In the genomic region with DNA sequence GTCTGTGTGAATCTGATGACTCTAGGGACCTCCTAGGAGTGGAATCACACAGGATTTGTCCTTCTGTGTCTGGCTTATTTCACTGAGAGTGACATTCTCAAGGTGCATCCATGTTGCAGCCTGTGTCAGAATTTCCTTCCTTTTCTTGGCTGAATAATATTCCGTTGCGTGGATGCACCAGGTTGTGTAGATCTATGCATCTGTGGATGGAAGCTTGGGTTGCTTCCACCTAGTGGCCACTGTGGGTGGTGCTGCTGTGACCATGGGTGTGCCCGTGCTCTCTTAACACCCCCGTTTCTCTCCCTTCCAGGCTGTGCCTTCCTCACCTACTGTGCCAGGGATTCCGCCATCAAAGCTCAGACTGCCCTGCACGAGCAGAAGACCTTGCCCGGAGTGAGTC, we compare ENCODE assay signal across 8 cellular contexts. TPM values are rescaled to one million over a fixed set of nuclear protein-coding genes. Genes with fewer than 3 reads are reported as not detected.
A peak's percentile ranks its signal among the peaks of the same experiment; 100 is the strongest.
DNase-seq lines count a peak whose midpoint lies in the region; ATAC-seq and TF ChIP-seq lines count a peak whose summit lies in the region.

No MANE protein-coding gene starts in this region.

- WGBS in adrenal gland, 4 donors, result 60 to 80% (median 64%) methylated on average over 2 to 7 of the region's 7 CpGs

- peaks cover 0 to 9% (median 2%) of the 10 kb centered on the region in 4 donors for H3K9me3 ChIP-seq in Peyer's patch
- H3K9me3 ChIP-seq in adrenal gland (replicated peaks in 1 of 3), result no peaks in the 10 kb centered on the region
- H3K9me3 ChIP-seq in mucosa of descending colon, result peaks cover 4% of the 10 kb centered on the region

- H3K27me3 ChIP-seq in Peyer's patch (no peaks in the 10 kb centered on the region), adrenal gland (no peaks in the 10 kb centered on the region)

- H3K4me1 ChIP-seq in Peyer's patch (no peaks in the 10 kb centered on the region), adrenal gland (replicated peaks in 1 of 2) (no peaks in the 10 kb centered on the region), mucosa of descending colon (ENCODE audit: low read depth) (no peaks in the 10 kb centered on the region)

- intact Hi-C loops in adrenal gland (cut with DNase I) (no loop called here), mucosa of descending colon (cut with DNase I, micrococcal nuclease) (no loop called here)

- TF ChIP-seq POLR2A in Peyer's patch (IDR thresholded peaks at IDR 0.05) (no peak), adrenal gland (IDR thresholded peaks at IDR 0.05) (no peak)

- no peak overlapping the region for H3K4me3 ChIP-seq in Peyer's patch
- no peak overlapping the region for H3K4me3 ChIP-seq in adrenal gland
- no peak overlapping the region for H3K4me3 ChIP-seq in mucosa of descending colon

- H3K36me3 ChIP-seq in Peyer's patch, result no peaks in the 10 kb centered on the region
- no peaks in the 10 kb centered on the region for H3K36me3 ChIP-seq in adrenal gland (replicated peaks in 1 of 2)
- no peaks in the 10 kb centered on the region for H3K36me3 ChIP-seq in mucosa of descending colon (ENCODE audit: low read depth)

- ATAC-seq in mucosa of descending colon (peak; percentile 63), GM18907 (IDR thresholded peaks at IDR 0.05; ENCODE audit: unreplicated experiment) (no peak), GM21825 (IDR thresholded peaks at IDR 0.05; ENCODE audit: unreplicated experiment) (no peak), GM21737 (IDR thresholded peaks at IDR 0.05; ENCODE audit: unreplicated experiment) (no peak)

- TF ChIP-seq CTCF in Peyer's patch (IDR thresholded peaks at IDR 0.05) (peak; percentile 12 to 54 (median 48)), adrenal gland (IDR thresholded peaks at IDR 0.05) (peak; percentile 17 to 56 (median 42)), mucosa of descending colon (IDR thresholded peaks at IDR 0.05) (peak; percentile 32)

- no peak overlapping the region for H3K27ac ChIP-seq in Peyer's patch
- no peak overlapping the region for H3K27ac ChIP-seq in adrenal gland

- DNase-seq in GM03348 (ENCODE audit: low spot score) (peak; percentile 66), Peyer's patch (peak in 1 of 3 donors; percentile 18), adrenal gland (peak in 4 of 7 donors; percentile 28 to 55 (median 38)), mucosa of descending colon (peak in 2 of 3 donors; percentile 49 to 52), NCI-H748 (lab: John Stamatoyannopoulos, UW; ENCODE audit: unreplicated experiment) (no peak)

RNA-seq across cellular contexts. Expression of gene CELF5, which starts 26.2 kb away (rescaled TPM):
- not detected for total RNA-seq in Peyer's patch
- 1 to 10 TPM in 1 of 8 donors, under 1 TPM in 3, not detected in 4; 0.08 to 1.6 (median 0.65) TPM for total RNA-seq in adrenal gland
- under 1 TPM; 0.40 to 0.60 (median 0.56) TPM for polyA plus RNA-seq in adrenal gland
- total RNA-seq in mucosa of descending colon, result 1 to 10 TPM in 1 of 3 donors, under 1 TPM in 2; 0.75 to 2.7 (median 0.79) TPM
